8 cellular contexts compared by ENCODE assay signal in genomic region chr21:44143380-44143779, GRCh38. TPM values are rescaled to one million over a fixed set of nuclear protein-coding genes. Genes with fewer than 3 reads are reported as not detected.
DNase-seq lines count a peak whose midpoint lies in the region; ATAC-seq, FAIRE-seq and TF ChIP-seq lines count a peak whose summit lies in the region.
"Not testable (repeated sequence)": the region's sequence is repeated elsewhere in the genome, so short reads cannot be mapped to it uniquely, and the experiment has no call there.

No MANE protein-coding gene starts in this region.

- not testable (repeated sequence) for H3K9me3 Mint-ChIP-seq in activated CD4-positive, alpha-beta memory T cell treated with anti-CD3 and anti-CD28 coated beads, Interleukin-2, amount 10 ng/mL, durations not matched to agents 7 days and 5 days; activated T-helper 17 cell treated with anti-CD3 and anti-CD28 coated beads, Interleukin-2, amount 50 U/mL, for 72 hours

- not testable (repeated sequence) for H3K27ac Mint-ChIP-seq in activated CD4-positive, alpha-beta memory T cell treated with anti-CD3 and anti-CD28 coated beads, Interleukin-2, amount 10 ng/mL, durations not matched to agents 7 days and 5 days; activated T-helper 17 cell treated with anti-CD3 and anti-CD28 coated beads, Interleukin-2, amount 50 U/mL, for 72 hours

- peak; percentile 37 for ATAC-seq in GM19351 (IDR thresholded peaks at IDR 0.05; ENCODE audit: unreplicated experiment)
- ATAC-seq in HG02759 (IDR thresholded peaks at IDR 0.05; ENCODE audit: unreplicated experiment): peak; percentile 40
- ATAC-seq in HG03520 (IDR thresholded peaks at IDR 0.05; ENCODE audit: unreplicated experiment): peak; percentile 37
- ATAC-seq in activated T-helper 17 cell treated with anti-CD3 and anti-CD28 coated beads, Interleukin-2, amount 50 U/mL, for 72 hours (replicated peaks): peak; percentile 43
- ATAC-seq in left colon: peak; percentile 8
- peak; percentile 52 for ATAC-seq in stimulated activated naive CD8-positive, alpha-beta T cell treated with anti-CD3 and anti-CD28 coated beads, Interleukin-15, Interleukin-2, amounts not matched to agents 100 U/mL and 50 U/mL, for 24 hours

- DNase-seq in GM12891 (ENCODE audit: insufficient read length, low spot score); left colon; stimulated activated naive CD8-positive, alpha-beta T cell treated with anti-CD3 and anti-CD28 coated beads, Interleukin-15, Interleukin-2, amounts not matched to agents 100 U/mL and 50 U/mL, for 24 hours: not testable (repeated sequence)
- DNase-seq in activated CD4-positive, alpha-beta memory T cell treated with anti-CD3 and anti-CD28 coated beads, Interleukin-2, amount 10 ng/mL, durations not matched to agents 7 days and 5 days: peak; percentile 43

- not testable (repeated sequence) for H3K27me3 Mint-ChIP-seq in activated CD4-positive, alpha-beta memory T cell treated with anti-CD3 and anti-CD28 coated beads, Interleukin-2, amount 10 ng/mL, durations not matched to agents 7 days and 5 days; activated T-helper 17 cell treated with anti-CD3 and anti-CD28 coated beads, Interleukin-2, amount 50 U/mL, for 72 hours

- not testable (repeated sequence) for TF ChIP-seq POLR2A in GM12891 (IDR thresholded peaks at IDR 0.05; ENCODE audit: low read depth, low read length)

- intact Hi-C loops in left colon (cut with DNase I, micrococcal nuclease): not testable (repeated sequence)

- H3K36me3 Mint-ChIP-seq in activated CD4-positive, alpha-beta memory T cell treated with anti-CD3 and anti-CD28 coated beads, Interleukin-2, amount 10 ng/mL, durations not matched to agents 7 days and 5 days (ENCODE audit: low read depth); activated T-helper 17 cell treated with anti-CD3 and anti-CD28 coated beads, Interleukin-2, amount 50 U/mL, for 72 hours (ENCODE audit: low read depth): not testable (repeated sequence)

- peak; percentile 99 for FAIRE-seq in GM12891 (lab: Jason Lieb, UNC)

- H3K4me1 Mint-ChIP-seq in activated CD4-positive, alpha-beta memory T cell treated with anti-CD3 and anti-CD28 coated beads, Interleukin-2, amount 10 ng/mL, durations not matched to agents 7 days and 5 days; activated T-helper 17 cell treated with anti-CD3 and anti-CD28 coated beads, Interleukin-2, amount 50 U/mL, for 72 hours: not testable (repeated sequence)

- H3K4me3 Mint-ChIP-seq in activated CD4-positive, alpha-beta memory T cell treated with anti-CD3 and anti-CD28 coated beads, Interleukin-2, amount 10 ng/mL, durations not matched to agents 7 days and 5 days; activated T-helper 17 cell treated with anti-CD3 and anti-CD28 coated beads, Interleukin-2, amount 50 U/mL, for 72 hours: not testable (repeated sequence)

- POLR2A ChIA-PET in activated CD4-positive, alpha-beta memory T cell treated with anti-CD3 and anti-CD28 coated beads, Interleukin-2, amount 10 ng/mL, durations not matched to agents 7 days and 5 days (lab: Charles Lee): not testable (repeated sequence)

- CTCF ChIA-PET in activated CD4-positive, alpha-beta memory T cell treated with anti-CD3 and anti-CD28 coated beads, Interleukin-2, amount 10 ng/mL, durations not matched to agents 7 days and 5 days (lab: Charles Lee): not testable (repeated sequence)

RNA-seq across cellular contexts. Expression of gene GATD3, which starts 9.9 kb away (rescaled TPM):
- polyA plus RNA-seq in GM12891 (2012; ENCODE audit: low read depth, missing spikeins): 20.6 TPM
- 10 to 100 TPM; 48.9 to 49.5 TPM for total RNA-seq in activated CD4-positive, alpha-beta memory T cell treated with anti-CD3 and anti-CD28 coated beads, Interleukin-2, amount 10 ng/mL, durations not matched to agents 7 days and 5 days
- 10 to 100 TPM; 65.6 to 77.0 TPM for total RNA-seq in activated T-helper 17 cell treated with anti-CD3 and anti-CD28 coated beads, Interleukin-2, amount 50 U/mL, for 72 hours
- total RNA-seq in left colon: 10 to 100 TPM; 13.1 to 17.5 TPM

RNA-seq across cellular contexts. Expression of gene PWP2, which starts 36.2 kb away (rescaled TPM):
- 3.5 TPM for polyA plus RNA-seq in GM12891 (2012; ENCODE audit: low read depth, missing spikeins)
- total RNA-seq in activated CD4-positive, alpha-beta memory T cell treated with anti-CD3 and anti-CD28 coated beads, Interleukin-2, amount 10 ng/mL, durations not matched to agents 7 days and 5 days: 10 to 100 TPM; 18.6 to 22.5 TPM
- 10 to 100 TPM; 40.4 to 42.0 TPM for total RNA-seq in activated T-helper 17 cell treated with anti-CD3 and anti-CD28 coated beads, Interleukin-2, amount 50 U/mL, for 72 hours
- 1 to 10 TPM; 1.7 to 7.2 TPM for total RNA-seq in left colon
